8 cellular contexts compared by ENCODE assay signal in genomic region chr1:155064109-155064812, GRCh38. TPM values are rescaled to one million over a fixed set of nuclear protein-coding genes. Genes with fewer than 3 reads are reported as not detected.
A peak's percentile ranks its signal among the peaks of the same experiment; 100 is the strongest.
DNase-seq lines count a peak whose midpoint lies in the region; TF ChIP-seq lines count a peak whose summit lies in the region.

No MANE protein-coding gene starts in this region.

- intact Hi-C loops in A673 (cut with micrococcal nuclease; ENCODE audit: unreplicated experiment): loop anchor here (5.0 kb wide), 3 partner anchors 102 to 582 kb away; partner anchors contain the start of genes PYGO2 and UBE2Q1

- H3K9ac ChIP-seq in liver (ENCODE audit: low read depth in 1 of 2, low read length in 2 of 2): no peak overlapping the region

- DNase-seq in A673 (ENCODE audit: low spot score): peak; percentile 67
- DNase-seq in NCI-H2196 (lab: John Stamatoyannopoulos, UW; ENCODE audit: unreplicated experiment): peak; percentile 80
- DNase-seq in tibial nerve (ENCODE audit: low spot score in 2 of 2): no peak
- no peak for DNase-seq in UCSD-AML1 (lab: John Stamatoyannopoulos, UW; ENCODE audit: unreplicated experiment)
- no peak for DNase-seq in SKM-1 (lab: John Stamatoyannopoulos, UW; ENCODE audit: unreplicated experiment)

- H3K4me3 ChIP-seq in A673 (ENCODE audit: low read depth, low read length, poor library complexity, severe bottlenecking) (peak overlapping the region; percentile 81), GM12875 (ENCODE audit: low read depth, low read length) (peak overlapping the region; percentile 89), liver (ENCODE audit: low read depth in 1 of 3, low read length in 3 of 3) (peak overlapping the region in 2 of 3 donors; percentile 71 to 86), tibial nerve (peak overlapping the region; percentile 47 to 84 (median 75))

- H3K36me3 Mint-ChIP-seq in brain: no peaks in the 10 kb centered on the region

- peak overlapping the region; percentile 89 for H3K27ac ChIP-seq in A673 (ENCODE audit: low read depth, low read length, poor library complexity, severe bottlenecking)
- H3K27ac ChIP-seq in liver (ENCODE audit: low read depth in 1 of 2, low read length in 2 of 2): peak overlapping the region in 1 of 2 donors; percentile 76
- H3K27ac ChIP-seq in tibial nerve: peak overlapping the region; percentile 11 to 85 (median 80)

- TF ChIP-seq CTCF in A673 (conservative IDR thresholded peaks at IDR 0.05; ENCODE audit: low read depth, low read length) (no peak), GM12875 (IDR thresholded peaks at IDR 0.05; ENCODE audit: borderline replicate concordance, insufficient read depth, low read depth, low read length) (no peak), brain (conservative IDR thresholded peaks at IDR 0.05) (no peak), liver (IDR thresholded peaks at IDR 0.05; ENCODE audit: low read depth, low read length, missing input control) (no peak), tibial nerve (IDR thresholded peaks at IDR 0.05) (no peak)

- H3K36me3 ChIP-seq in A673 (ENCODE audit: insufficient read depth, low read length, poor library complexity, severe bottlenecking) (peaks cover 5% of the 10 kb centered on the region), liver (ENCODE audit: control insufficient read depth in 4 of 4, insufficient read depth in 3 of 4, low read depth in 1 of 4, low read length in 3 of 4) (no peaks in the 10 kb centered on the region), tibial nerve (peaks cover 0 to 33% (median 0%) of the 10 kb centered on the region in 3 donors)

- 10% methylated on average over 14 of the region's 14 CpGs for WGBS in liver
- WGBS in tibial nerve, 2 donors: 10 to 11% methylated on average over 9 to 14 of the region's 14 CpGs

- no peak for TF ChIP-seq POLR2A in tibial nerve (IDR thresholded peaks at IDR 0.05)

- H3K4me1 Mint-ChIP-seq in brain: peaks cover 46% of the 10 kb centered on the region

- H3K9me3 Mint-ChIP-seq in brain: peaks cover 0 to 2% (median 0%) of the 10 kb centered on the region in 5 experiments

- peaks cover 7% of the 10 kb centered on the region for H3K27me3 Mint-ChIP-seq in brain

- H3K27me3 ChIP-seq in A673 (replicated peaks; ENCODE audit: insufficient read depth, low read depth, low read length, poor library complexity): no peaks in the 10 kb centered on the region
- H3K27me3 ChIP-seq in liver (ENCODE audit: control insufficient read depth in 4 of 4, insufficient read depth in 4 of 4, low read length in 3 of 4): no peaks in the 10 kb centered on the region
- no peaks in the 10 kb centered on the region for H3K27me3 ChIP-seq in tibial nerve

- TSS peak; percentile 82 for BruUV-seq in A673 (replicated peaks; lab: Mats Ljungman, UMichigan)

- H3K9me3 ChIP-seq in A673 (ENCODE audit: low read depth, low read length, poor library complexity, severe bottlenecking): no peaks in the 10 kb centered on the region
- H3K9me3 ChIP-seq in liver (ENCODE audit: control insufficient read depth in 4 of 4, low read length in 3 of 4): no peaks in the 10 kb centered on the region
- H3K9me3 ChIP-seq in tibial nerve: no peaks in the 10 kb centered on the region

- H3K4me3 Mint-ChIP-seq in brain: peak overlapping the region; percentile 86 to 95 (median 88)

- CTCF ChIA-PET in A673 (lab: Charles Lee): interaction anchor here (0.6 to 3.8 kb wide), 3 partner anchors 21 to 119 kb away, joined by 3 to 35 read pairs (median 4); no protein-coding TSS in a partner anchor

- H3K4me1 ChIP-seq in A673 (ENCODE audit: insufficient read depth, low read length, poor library complexity, severe bottlenecking) (peaks cover 31% of the 10 kb centered on the region), liver (ENCODE audit: control insufficient read depth in 4 of 4, insufficient read depth in 4 of 4, low read length in 3 of 4) (peaks cover 7 to 36% (median 30%) of the 10 kb centered on the region in 4 donors), tibial nerve (peaks cover 0 to 38% (median 23%) of the 10 kb centered on the region in 4 donors)

- TF ChIP-seq RAD21 in liver (IDR thresholded peaks at IDR 0.05): no peak

- no peak for TF ChIP-seq EP300 in tibial nerve (IDR thresholded peaks at IDR 0.05)

- peak overlapping the region; percentile 46 to 93 (median 76) for H3K27ac Mint-ChIP-seq in brain

- POLR2A ChIA-PET in A673 (lab: Charles Lee; ENCODE audit: low non-redundant PET): no interaction called here

TF ChIP-seq in liver, 16 proteins besides CTCF, POLR2A, EP300 and RAD21:
- TF ChIP-seq HNF4A (conservative IDR thresholded peaks at IDR 0.05): no peak
- TF ChIP-seq, protein P1, sequence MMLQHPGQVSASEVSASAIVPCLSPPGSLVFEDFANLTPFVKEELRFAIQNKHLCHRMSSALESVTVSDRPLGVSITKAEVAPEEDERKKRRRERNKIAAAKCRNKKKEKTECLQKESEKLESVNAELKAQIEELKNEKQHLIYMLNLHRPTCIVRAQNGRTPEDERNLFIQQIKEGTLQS (IDR thresholded peaks at IDR 0.05): no peak
- TF ChIP-seq YY1 (IDR thresholded peaks at IDR 0.05): no peak
- no peak for TF ChIP-seq JUND (IDR thresholded peaks at IDR 0.05)
- TF ChIP-seq TAF1 (conservative IDR thresholded peaks at IDR 0.05): no peak
- no peak for TF ChIP-seq NR2F2 (IDR thresholded peaks at IDR 0.05)
- no peak for TF ChIP-seq EGR1 (IDR thresholded peaks at IDR 0.05; ENCODE audit: low read depth in 2 of 2)
- no peak for TF ChIP-seq FOXA2 (IDR thresholded peaks at IDR 0.05)
- no peak for TF ChIP-seq SP1 (IDR thresholded peaks at IDR 0.05)
- TF ChIP-seq GABPA (IDR thresholded peaks at IDR 0.05 in 1 of 2, conservative IDR thresholded peaks at IDR 0.05 in 1 of 2): no peak
- no peak for TF ChIP-seq FOXA1 (IDR thresholded peaks at IDR 0.05)
- TF ChIP-seq, protein P2, sequence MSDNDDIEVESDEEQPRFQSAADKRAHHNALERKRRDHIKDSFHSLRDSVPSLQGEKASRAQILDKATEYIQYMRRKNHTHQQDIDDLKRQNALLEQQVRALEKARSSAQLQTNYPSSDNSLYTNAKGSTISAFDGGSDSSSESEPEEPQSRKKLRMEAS (IDR thresholded peaks at IDR 0.05): no peak
- TF ChIP-seq RXRA (IDR thresholded peaks at IDR 0.05): no peak

RNA-seq across cellular contexts. Expression of gene EFNA4, which starts 0.7 kb away (rescaled TPM):
- total RNA-seq in A673 (2021) (17.0 and 18.8 TPM in 2 replicates), liver (1 to 10 TPM; 1.8 to 2.9 TPM), tibial nerve (1 to 10 TPM in 3 of 4 donors, under 1 TPM in 1; 0.87 to 4.2 (median 1.8) TPM)
- polyA plus RNA-seq in brain (ENCODE audit: insufficient read depth, low read depth, low replicate concordance) (1.6 TPM), liver (1 to 10 TPM; 3.6 to 4.7 TPM)

RNA-seq across cellular contexts. Expression of gene ADAM15, which starts 13.1 kb away (rescaled TPM):
- total RNA-seq in A673 (2021) (36.3 and 48.5 TPM in 2 replicates), liver (10 to 100 TPM; 10.8 to 26.8 TPM), tibial nerve (100 to 1,000 TPM; 111 to 202 (median 168) TPM)
- polyA plus RNA-seq in brain (ENCODE audit: insufficient read depth, low read depth, low replicate concordance) (40.1 TPM), liver (10 to 100 TPM; 16.0 to 19.0 TPM)

RNA-seq across cellular contexts. Expression of gene EFNA3, which starts 14.4 kb away (rescaled TPM):
- total RNA-seq in A673 (2021) (5.8 and 8.9 TPM in 2 replicates), liver (under 1 TPM; 0.47 to 0.75 TPM), tibial nerve (1 to 10 TPM in 2 of 4 donors, under 1 TPM in 1, not detected in 1; 0.63 to 1.2 (median 1.2) TPM)
- polyA plus RNA-seq in brain (ENCODE audit: insufficient read depth, low read depth, low replicate concordance) (34.9 TPM), liver (1 to 10 TPM; 1.4 to 3.7 TPM)

RNA-seq across cellular contexts. Expression of gene DCST1, which starts 30.6 kb away (rescaled TPM):
- total RNA-seq in A673 (2021) (not detected in 2 replicates), liver (not detected), tibial nerve (1 to 10 TPM in 1 of 4 donors, under 1 TPM in 2, not detected in 1; 0.21 to 3.5 (median 0.90) TPM)
- polyA plus RNA-seq in brain (ENCODE audit: insufficient read depth, low read depth, low replicate concordance) (not detected), liver (not detected)

RNA-seq across cellular contexts. Expression of gene DCST2, which starts 30.7 kb away (rescaled TPM):
- total RNA-seq in A673 (2021) (0.21 TPM in 1 of 2 replicates, not detected in the other), liver (under 1 TPM in 1 of 2 donors, not detected in 1; 0.25 TPM), tibial nerve (1 to 10 TPM in 3 of 4 donors, under 1 TPM in 1; 0.90 to 4.2 (median 1.7) TPM)
- polyA plus RNA-seq in brain (ENCODE audit: insufficient read depth, low read depth, low replicate concordance) (0.81 TPM), liver (under 1 TPM; 0.27 to 0.53 TPM)

Comparison
In these comparisons a context has a peak if more than half of its experiments do, and no peak if none do; other contexts are left out.
1. DNase-seq: peak in A673 (single experiment) and NCI-H2196 (single experiment); none in tibial nerve (0 of 2), UCSD-AML1 (single experiment) and SKM-1 (single experiment).
2. Peak in every context shown above with its lines, with median percentiles within 50 percentile points of each other: H3K4me3 ChIP-seq.